In the genomic region with DNA sequence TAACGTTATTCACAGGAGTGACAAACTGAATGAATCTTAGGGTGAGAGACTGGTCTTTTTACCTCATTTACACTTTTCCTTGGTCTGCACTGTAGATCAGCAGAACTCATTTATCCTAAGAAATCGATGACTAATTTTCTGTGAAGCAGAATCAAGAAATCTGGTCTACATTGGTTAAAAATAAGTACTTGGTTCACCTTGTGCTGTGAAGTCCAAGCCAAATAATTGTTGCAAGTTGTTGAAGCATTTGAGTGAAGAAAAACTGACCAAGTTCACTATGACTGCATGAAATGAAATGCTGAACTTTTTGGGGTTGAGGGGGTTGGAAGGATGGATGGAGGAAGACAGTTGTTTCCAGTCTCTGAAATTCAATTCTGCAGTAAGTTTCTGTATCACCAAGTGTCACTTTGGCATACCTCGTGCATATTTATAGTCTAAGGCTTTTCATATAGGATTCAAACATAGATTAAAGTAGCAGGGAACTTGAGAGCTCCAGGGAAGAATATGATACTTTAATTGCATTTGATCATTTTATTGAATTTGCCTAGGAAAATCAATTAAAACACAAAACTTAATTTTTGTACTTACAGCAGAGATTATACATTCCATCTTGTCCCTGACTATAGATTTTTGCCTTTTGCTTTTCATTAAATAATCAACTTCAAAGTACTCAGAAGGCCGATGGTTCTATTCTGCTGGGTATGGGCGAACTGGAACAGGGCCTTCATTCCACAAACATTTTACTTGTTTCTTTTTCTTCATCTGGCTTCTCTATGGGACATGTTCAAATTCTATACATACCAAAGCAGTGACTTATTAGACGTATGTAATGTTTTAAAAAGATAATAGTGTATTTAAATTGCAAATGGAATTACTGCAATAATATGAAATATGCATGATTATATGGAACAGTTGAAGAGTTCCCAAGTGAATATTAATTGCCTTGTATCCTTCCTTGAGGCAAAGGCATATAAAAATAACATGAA, we compare ENCODE assay signal across 2 cellular contexts.
TF ChIP-seq lines count a peak whose summit lies in the region.

No MANE protein-coding gene starts in this region.

TF ChIP-seq in SK-N-SH treated with all-trans-retinoic acid at 6 μM for 48 hours, 23 proteins besides CTCF, POLR2A, EP300 and RAD21 (continued from another document):
- TF ChIP-seq ESRRG (CRISPR knock-in tag; IDR thresholded peaks at IDR 0.05) (no peak), CSDC2 (CRISPR knock-in tag; IDR thresholded peaks at IDR 0.05) (no peak), RARB (CRISPR knock-in tag; IDR thresholded peaks at IDR 0.05) (no peak), ZNF8 (CRISPR knock-in tag; IDR thresholded peaks at IDR 0.05) (0 out of 2 replicates have a peak, but pooled peaks have one; percentile 62), SNAI2 (CRISPR knock-in tag; IDR thresholded peaks at IDR 0.05) (no peak), ZFP30 (CRISPR knock-in tag; IDR thresholded peaks at IDR 0.05) (no peak), PPARA (CRISPR knock-in tag; IDR thresholded peaks at IDR 0.05; ENCODE audit: borderline replicate concordance) (no peak), BACH2 (CRISPR knock-in tag; IDR thresholded peaks at IDR 0.05; ENCODE audit: borderline replicate concordance) (no peak), ZNF70 (CRISPR knock-in tag; IDR thresholded peaks at IDR 0.05) (no peak), ARNTL (CRISPR knock-in tag; IDR thresholded peaks at IDR 0.05; ENCODE audit: borderline replicate concordance, low read depth) (no peak), GLIS3 (CRISPR knock-in tag; IDR thresholded peaks at IDR 0.05) (no peak), ZC3H10 (CRISPR knock-in tag; IDR thresholded peaks at IDR 0.05) (no peak), TOX (CRISPR knock-in tag; IDR thresholded peaks at IDR 0.05; ENCODE audit: borderline replicate concordance) (no peak), ZFP3 (CRISPR knock-in tag; IDR thresholded peaks at IDR 0.05) (no peak), ZNF565 (CRISPR knock-in tag; conservative IDR thresholded peaks at IDR 0.05; ENCODE audit: low read depth) (no peak), TCF4 (CRISPR knock-in tag; IDR thresholded peaks at IDR 0.05; ENCODE audit: borderline replicate concordance) (0 out of 2 replicates have a peak, but pooled peaks have one; percentile 13), ISL1 (CRISPR knock-in tag; IDR thresholded peaks at IDR 0.05) (peak; percentile 82)
- TF ChIP-seq, protein P1, sequence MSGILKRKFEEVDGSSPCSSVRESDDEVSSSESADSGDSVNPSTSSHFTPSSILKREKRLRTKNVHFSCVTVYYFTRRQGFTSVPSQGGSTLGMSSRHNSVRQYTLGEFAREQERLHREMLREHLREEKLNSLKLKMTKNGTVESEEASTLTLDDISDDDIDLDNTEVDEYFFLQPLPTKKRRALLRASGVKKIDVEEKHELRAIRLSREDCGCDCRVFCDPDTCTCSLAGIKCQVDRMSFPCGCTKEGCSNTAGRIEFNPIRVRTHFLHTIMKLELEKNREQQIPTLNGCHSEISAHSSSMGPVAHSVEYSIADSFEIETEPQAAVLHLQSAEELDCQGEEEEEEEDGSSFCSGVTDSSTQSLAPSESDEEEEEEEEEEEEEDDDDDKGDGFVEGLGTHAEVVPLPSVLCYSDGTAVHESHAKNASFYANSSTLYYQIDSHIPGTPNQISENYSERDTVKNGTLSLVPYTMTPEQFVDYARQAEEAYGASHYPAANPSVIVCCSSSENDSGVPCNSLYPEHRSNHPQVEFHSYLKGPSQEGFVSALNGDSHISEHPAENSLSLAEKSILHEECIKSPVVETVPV (CRISPR knock-in tag; IDR thresholded peaks at IDR 0.05), result no peak
- TF ChIP-seq, protein P2, sequence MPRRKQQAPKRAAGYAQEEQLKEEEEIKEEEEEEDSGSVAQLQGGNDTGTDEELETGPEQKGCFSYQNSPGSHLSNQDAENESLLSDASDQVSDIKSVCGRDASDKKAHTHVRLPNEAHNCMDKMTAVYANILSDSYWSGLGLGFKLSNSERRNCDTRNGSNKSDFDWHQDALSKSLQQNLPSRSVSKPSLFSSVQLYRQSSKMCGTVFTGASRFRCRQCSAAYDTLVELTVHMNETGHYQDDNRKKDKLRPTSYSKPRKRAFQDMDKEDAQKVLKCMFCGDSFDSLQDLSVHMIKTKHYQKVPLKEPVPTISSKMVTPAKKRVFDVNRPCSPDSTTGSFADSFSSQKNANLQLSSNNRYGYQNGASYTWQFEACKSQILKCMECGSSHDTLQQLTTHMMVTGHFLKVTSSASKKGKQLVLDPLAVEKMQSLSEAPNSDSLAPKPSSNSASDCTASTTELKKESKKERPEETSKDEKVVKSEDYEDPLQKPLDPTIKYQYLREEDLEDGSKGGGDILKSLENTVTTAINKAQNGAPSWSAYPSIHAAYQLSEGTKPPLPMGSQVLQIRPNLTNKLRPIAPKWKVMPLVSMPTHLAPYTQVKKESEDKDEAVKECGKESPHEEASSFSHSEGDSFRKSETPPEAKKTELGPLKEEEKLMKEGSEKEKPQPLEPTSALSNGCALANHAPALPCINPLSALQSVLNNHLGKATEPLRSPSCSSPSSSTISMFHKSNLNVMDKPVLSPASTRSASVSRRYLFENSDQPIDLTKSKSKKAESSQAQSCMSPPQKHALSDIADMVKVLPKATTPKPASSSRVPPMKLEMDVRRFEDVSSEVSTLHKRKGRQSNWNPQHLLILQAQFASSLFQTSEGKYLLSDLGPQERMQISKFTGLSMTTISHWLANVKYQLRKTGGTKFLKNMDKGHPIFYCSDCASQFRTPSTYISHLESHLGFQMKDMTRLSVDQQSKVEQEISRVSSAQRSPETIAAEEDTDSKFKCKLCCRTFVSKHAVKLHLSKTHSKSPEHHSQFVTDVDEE (CRISPR knock-in tag; IDR thresholded peaks at IDR 0.05), result no peak
- TF ChIP-seq, protein P3, sequence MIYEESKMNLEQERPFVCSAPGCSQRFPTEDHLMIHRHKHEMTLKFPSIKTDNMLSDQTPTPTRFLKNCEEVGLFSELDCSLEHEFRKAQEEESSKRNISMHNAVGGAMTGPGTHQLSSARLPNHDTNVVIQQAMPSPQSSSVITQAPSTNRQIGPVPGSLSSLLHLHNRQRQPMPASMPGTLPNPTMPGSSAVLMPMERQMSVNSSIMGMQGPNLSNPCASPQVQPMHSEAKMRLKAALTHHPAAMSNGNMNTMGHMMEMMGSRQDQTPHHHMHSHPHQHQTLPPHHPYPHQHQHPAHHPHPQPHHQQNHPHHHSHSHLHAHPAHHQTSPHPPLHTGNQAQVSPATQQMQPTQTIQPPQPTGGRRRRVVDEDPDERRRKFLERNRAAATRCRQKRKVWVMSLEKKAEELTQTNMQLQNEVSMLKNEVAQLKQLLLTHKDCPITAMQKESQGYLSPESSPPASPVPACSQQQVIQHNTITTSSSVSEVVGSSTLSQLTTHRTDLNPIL (CRISPR knock-in tag; IDR thresholded peaks at IDR 0.05; ENCODE audit: low read depth), result peak; percentile 41; the same call in 1 of the 2 replicates

TF ChIP-seq in SK-N-SH, 30 proteins besides CTCF, POLR2A, EP300 and RAD21 (continued from another document):
- TF ChIP-seq, protein P4, sequence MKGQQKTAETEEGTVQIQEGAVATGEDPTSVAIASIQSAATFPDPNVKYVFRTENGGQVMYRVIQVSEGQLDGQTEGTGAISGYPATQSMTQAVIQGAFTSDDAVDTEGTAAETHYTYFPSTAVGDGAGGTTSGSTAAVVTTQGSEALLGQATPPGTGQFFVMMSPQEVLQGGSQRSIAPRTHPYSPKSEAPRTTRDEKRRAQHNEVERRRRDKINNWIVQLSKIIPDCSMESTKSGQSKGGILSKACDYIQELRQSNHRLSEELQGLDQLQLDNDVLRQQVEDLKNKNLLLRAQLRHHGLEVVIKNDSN (IDR thresholded peaks at IDR 0.05; ENCODE audit: borderline replicate concordance, low read depth), result no peak
- TF ChIP-seq USF2 (IDR thresholded peaks at IDR 0.05; ENCODE audit: borderline replicate concordance, low read depth, low read length) (no peak), MXI1 (IDR thresholded peaks at IDR 0.05; ENCODE audit: low read depth, low read length) (no peak), SMC3 (IDR thresholded peaks at IDR 0.05; ENCODE audit: low read depth, low read length) (no peak), TAF1 (IDR thresholded peaks at IDR 0.05; ENCODE audit: borderline replicate concordance, low read depth, low read length) (no peak)
- TF ChIP-seq, protein P5, sequence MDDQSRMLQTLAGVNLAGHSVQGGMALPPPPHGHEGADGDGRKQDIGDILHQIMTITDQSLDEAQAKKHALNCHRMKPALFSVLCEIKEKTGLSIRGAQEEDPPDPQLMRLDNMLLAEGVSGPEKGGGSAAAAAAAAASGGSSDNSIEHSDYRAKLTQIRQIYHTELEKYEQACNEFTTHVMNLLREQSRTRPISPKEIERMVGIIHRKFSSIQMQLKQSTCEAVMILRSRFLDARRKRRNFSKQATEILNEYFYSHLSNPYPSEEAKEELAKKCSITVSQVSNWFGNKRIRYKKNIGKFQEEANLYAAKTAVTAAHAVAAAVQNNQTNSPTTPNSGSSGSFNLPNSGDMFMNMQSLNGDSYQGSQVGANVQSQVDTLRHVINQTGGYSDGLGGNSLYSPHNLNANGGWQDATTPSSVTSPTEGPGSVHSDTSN (IDR thresholded peaks at IDR 0.05), result no peak
- TF ChIP-seq, protein P6, sequence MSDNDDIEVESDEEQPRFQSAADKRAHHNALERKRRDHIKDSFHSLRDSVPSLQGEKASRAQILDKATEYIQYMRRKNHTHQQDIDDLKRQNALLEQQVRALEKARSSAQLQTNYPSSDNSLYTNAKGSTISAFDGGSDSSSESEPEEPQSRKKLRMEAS (IDR thresholded peaks at IDR 0.05; ENCODE audit: low read depth), result no peak
